8 cellular contexts compared by ENCODE assay signal in the genomic region with DNA sequence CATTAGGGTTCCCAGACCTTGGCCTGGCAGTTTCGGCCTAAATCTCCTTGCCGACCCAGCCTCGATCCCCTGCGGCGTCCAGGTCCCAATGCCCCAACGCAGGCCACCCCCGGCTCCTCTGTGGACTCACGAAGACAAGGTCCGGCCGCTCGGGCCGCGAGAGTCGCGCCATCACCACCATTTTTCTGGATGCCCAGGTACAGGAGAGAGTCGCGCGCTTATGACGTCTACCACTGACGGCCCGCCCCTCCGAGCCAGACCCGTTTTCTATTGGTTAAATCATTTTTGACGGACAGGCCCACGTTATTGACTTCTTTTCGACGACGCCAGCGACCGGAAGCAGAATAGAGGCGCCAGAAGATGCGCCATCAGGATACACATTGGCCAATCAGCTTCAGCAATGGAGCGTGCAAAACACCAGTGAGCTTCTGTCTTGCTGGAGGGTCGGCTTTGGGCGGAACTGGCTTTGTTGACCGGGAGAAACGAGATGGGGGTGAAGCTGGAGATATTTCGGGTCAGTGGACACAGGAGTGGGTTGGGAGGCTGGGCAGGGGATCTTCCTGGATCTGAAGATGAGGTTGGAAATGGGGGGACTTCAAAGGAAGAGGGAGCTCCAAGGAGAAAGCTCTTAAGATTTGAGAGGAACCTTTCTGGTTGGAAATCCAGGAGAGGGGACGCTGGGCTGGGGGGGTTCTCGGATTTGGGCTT. TPM values are rescaled to one million over a fixed set of nuclear protein-coding genes. Genes with fewer than 3 reads are reported as not detected.
DNase-seq lines count a peak whose midpoint lies in the region; ATAC-seq and TF ChIP-seq lines count a peak whose summit lies in the region.

A gene with protein sequence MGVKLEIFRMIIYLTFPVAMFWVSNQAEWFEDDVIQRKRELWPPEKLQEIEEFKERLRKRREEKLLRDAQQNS (plus strand): TSS at position 447 of the 708 bp plus-strand sequence. CDS start 41 bp downstream, at position 488.
Gene XAB2 (minus strand): TSS at position 199 of the 708 bp plus-strand sequence. CDS start 18 bp downstream, at position 181.

- peak within 1 kb of the TSS; percentile 90 for H3K4me3 Mint-ChIP-seq in activated CD4-positive, alpha-beta T cell treated with anti-CD3 and anti-CD28 coated beads, Interleukin-2, amount 10 ng/mL, durations not matched to agents 7 days and 5 days

- H3K4me1 ChIP-seq in BE2C = no peaks in the 10 kb centered on the region; the same call in 1 of the 2 replicates

- H3K9me3 ChIP-seq in BE2C = no peaks in the 10 kb centered on the region

- CTCF ChIA-PET in activated CD4-positive, alpha-beta T cell treated with anti-CD3 and anti-CD28 coated beads, Interleukin-2, amount 10 ng/mL, durations not matched to agents 7 days and 5 days (lab: Charles Lee) = interaction anchor here (0.6 to 1.8 kb wide), 7 partner anchors 19 to 170 kb away, joined by 3 to 6 read pairs (median 3); no protein-coding TSS in a partner anchor

- H3K4me1 Mint-ChIP-seq in activated CD4-positive, alpha-beta T cell treated with anti-CD3 and anti-CD28 coated beads, Interleukin-2, amount 10 ng/mL, durations not matched to agents 7 days and 5 days = peaks cover 34% of the 10 kb centered on the region

- peaks cover 21% of the 10 kb centered on the region for H3K36me3 ChIP-seq in BE2C

- H3K27ac ChIP-seq in coronary artery (peak within 1 kb of the TSS; percentile 84 to 91), layer of hippocampus (ENCODE audit: low read depth, low read length) (peak within 1 kb of the TSS; percentile 71)

- TF ChIP-seq CTCF in BE2C (IDR thresholded peaks at IDR 0.05; ENCODE audit: low read depth, low read length) (no peak), coronary artery (IDR thresholded peaks at IDR 0.05) (no peak)

- ATAC-seq in HG03469 (IDR thresholded peaks at IDR 0.05; ENCODE audit: unreplicated experiment) = peak; percentile 59

- peaks cover 10% of the 10 kb centered on the region for H3K36me3 Mint-ChIP-seq in activated CD4-positive, alpha-beta T cell treated with anti-CD3 and anti-CD28 coated beads, Interleukin-2, amount 10 ng/mL, durations not matched to agents 7 days and 5 days (ENCODE audit: low read depth)

- POLR2A ChIA-PET in activated CD4-positive, alpha-beta T cell treated with anti-CD3 and anti-CD28 coated beads, Interleukin-2, amount 10 ng/mL, durations not matched to agents 7 days and 5 days (lab: Charles Lee) = interaction anchor here (0.6 to 1.0 kb wide), 2 partner anchors 233 to 1598 kb away, joined by 3 read pairs; no protein-coding TSS in a partner anchor

- peak within 1 kb of the TSS; percentile 99 for H3K27ac Mint-ChIP-seq in activated CD4-positive, alpha-beta T cell treated with anti-CD3 and anti-CD28 coated beads, Interleukin-2, amount 10 ng/mL, durations not matched to agents 7 days and 5 days

- H3K4me3 ChIP-seq in BE2C (ENCODE audit: low read depth, low read length) (peak within 1 kb of the TSS; percentile 89), coronary artery (peak within 1 kb of the TSS; percentile 99)

- DNase-seq in BE2C = peak; percentile 95
- DNase-seq in GM19240 (ENCODE audit: insufficient read length, low spot score) = peak; percentile 100
- peak; percentile 99 for DNase-seq in NCI-H69 (lab: John Stamatoyannopoulos, UW)
- DNase-seq in activated CD4-positive, alpha-beta T cell treated with anti-CD3 and anti-CD28 coated beads, Interleukin-2, amount 10 ng/mL, durations not matched to agents 7 days and 5 days = peak; percentile 98
- DNase-seq in coronary artery (ENCODE audit: low spot score) = peak; percentile 98
- peak; percentile 82 to 92 for DNase-seq in stimulated activated CD4-positive, alpha-beta T cell treated with anti-CD3 and anti-CD28 coated beads, Interleukin-1b, Interleukin-23, amount 100 ng/mL, for 4 hours (ENCODE audit: low read depth in 2 of 2)

- no peaks in the 10 kb centered on the region for H3K27me3 Mint-ChIP-seq in activated CD4-positive, alpha-beta T cell treated with anti-CD3 and anti-CD28 coated beads, Interleukin-2, amount 10 ng/mL, durations not matched to agents 7 days and 5 days

- H3K27me3 ChIP-seq in BE2C (peaks cover 1% of the 10 kb centered on the region; the same call in 1 of the 2 replicates), layer of hippocampus (ENCODE audit: control insufficient read depth, insufficient read depth, low read length) (no peaks in the 10 kb centered on the region)

- no peaks in the 10 kb centered on the region for H3K9me3 Mint-ChIP-seq in activated CD4-positive, alpha-beta T cell treated with anti-CD3 and anti-CD28 coated beads, Interleukin-2, amount 10 ng/mL, durations not matched to agents 7 days and 5 days

RNA-seq across cellular contexts. Expression of the first gene that starts in this region (rescaled TPM):
- polyA plus RNA-seq in BE2C (2012; ENCODE audit: insufficient read depth, insufficient read length, low read depth) = 283 TPM
- 100 to 1,000 TPM; 108 to 169 TPM for total RNA-seq in activated CD4-positive, alpha-beta T cell treated with anti-CD3 and anti-CD28 coated beads, Interleukin-2, amount 10 ng/mL, durations not matched to agents 7 days and 5 days

RNA-seq across cellular contexts. Expression of gene XAB2, which starts in this region (rescaled TPM):
- polyA plus RNA-seq in BE2C (2012; ENCODE audit: insufficient read depth, insufficient read length, low read depth) = 209 TPM
- 10 to 100 TPM; 46.0 to 50.0 TPM for total RNA-seq in activated CD4-positive, alpha-beta T cell treated with anti-CD3 and anti-CD28 coated beads, Interleukin-2, amount 10 ng/mL, durations not matched to agents 7 days and 5 days

Comparison
In these comparisons a context has a peak if more than half of its experiments do, and no peak if none do; other contexts are left out.
1. Peak in every context shown above with its lines: DNase-seq, ATAC-seq, H3K4me3 ChIP-seq and H3K27ac ChIP-seq.